ENCODE assay signal across 20 cellular contexts in the genomic region with DNA sequence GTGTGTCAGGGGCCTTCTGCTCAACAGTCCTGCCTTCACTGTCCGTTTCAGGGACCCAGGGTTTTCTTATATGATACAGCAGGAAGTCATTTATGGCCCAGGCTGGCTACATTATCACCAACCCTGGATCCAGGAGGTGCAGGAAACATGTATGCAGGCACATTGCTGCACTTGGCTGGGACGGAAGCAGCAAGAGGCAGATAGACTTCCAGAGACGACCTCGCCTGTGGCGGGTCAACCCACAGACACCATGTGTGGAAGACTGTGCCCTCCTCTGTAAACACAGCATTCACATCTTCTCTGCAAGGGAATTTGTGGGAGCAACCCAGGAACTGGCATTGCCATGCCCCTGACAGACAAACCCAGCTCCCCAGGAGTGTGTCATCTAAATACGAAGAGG. TPM values are rescaled to one million over a fixed set of nuclear protein-coding genes. Genes with fewer than 3 reads are reported as not detected.
DNase-seq lines count a peak whose midpoint lies in the region; ATAC-seq and TF ChIP-seq lines count a peak whose summit lies in the region.
"Had no signal": no experiment of that assay in that cellular context is flagged by ENCODE, and none has a peak within 500 bp of the region (broad histone marks: within the 10 kb centered on the region; RNA-seq: fewer than 3 reads in every experiment).

No MANE protein-coding gene starts in this region.

- H3K4me1 Mint-ChIP-seq in activated naive CD4-positive, alpha-beta T cell treated with anti-CD3 and anti-CD28 coated beads, Interleukin-2, amount 10 ng/mL, durations not matched to agents 7 days and 5 days: peaks cover 9% of the 10 kb centered on the region

- no peak overlapping the region for H3K4ac ChIP-seq in trophoblast cell (ENCODE audit: low read depth, low read length)

- peak; percentile 75 for DNase-seq in CMK (ENCODE audit: low read depth)
- DNase-seq in dermis blood vessel endothelial cell: peak; percentile 16
- DNase-seq in trophoblast cell: no peak
- DNase-seq in activated naive CD4-positive, alpha-beta T cell treated with anti-CD3 and anti-CD28 coated beads, Interleukin-2, amount 10 ng/mL, durations not matched to agents 7 days and 5 days: no peak
- DNase-seq: HCEC 1CT, KG1, MG63, NCI-H1105 treated with DMSO at 0.1 percent for 48 hours, NCI-H146, NCI-H2029 treated with DMSO at 0.1 percent for 48 hours, NCI-H526 treated with DMSO at 0.1 percent for 48 hours, SHP77, T-helper 1 cell had no signal

- H3K4me2 ChIP-seq in OCI-LY3 (ENCODE audit: low read length) (peak overlapping the region; percentile 76; the same call in 1 of the 2 replicates), trophoblast cell (ENCODE audit: low read length) (no peak overlapping the region)
- H3K4me2 ChIP-seq: A549 had no signal

- no peak overlapping the region for H3K18ac ChIP-seq in trophoblast cell (ENCODE audit: low read length)

- CTCF ChIA-PET in activated naive CD4-positive, alpha-beta T cell treated with anti-CD3 and anti-CD28 coated beads, Interleukin-2, amount 10 ng/mL, durations not matched to agents 7 days and 5 days (lab: Charles Lee): no interaction called here

- no peak overlapping the region for H3K14ac ChIP-seq in trophoblast cell (ENCODE audit: low read length)

- H3K4me3 ChIP-seq in OCI-LY3 (ENCODE audit: low read length): no peak overlapping the region
- peak overlapping the region in 1 of 2 experiments; percentile 18 for H3K4me3 ChIP-seq in neutrophil (ENCODE audit: low read depth in 1 of 2, low read length in 1 of 2)
- no peak overlapping the region for H3K4me3 ChIP-seq in trophoblast cell (ENCODE audit: low read depth, low read length)
- H3K4me3 ChIP-seq: A549, MG63 had no signal

- no peak overlapping the region for H3K27ac Mint-ChIP-seq in activated naive CD4-positive, alpha-beta T cell treated with anti-CD3 and anti-CD28 coated beads, Interleukin-2, amount 10 ng/mL, durations not matched to agents 7 days and 5 days

- peaks cover 27% of the 10 kb centered on the region for H3K36me3 Mint-ChIP-seq in activated naive CD4-positive, alpha-beta T cell treated with anti-CD3 and anti-CD28 coated beads, Interleukin-2, amount 10 ng/mL, durations not matched to agents 7 days and 5 days

- H3K27me3 ChIP-seq in OCI-LY3 (ENCODE audit: low read depth, low read length) (no peaks in the 10 kb centered on the region), neutrophil (no peaks in the 10 kb centered on the region), trophoblast cell (ENCODE audit: insufficient read depth, low read length) (no peaks in the 10 kb centered on the region)
- H3K27me3 ChIP-seq: MG63 had no signal

- TF ChIP-seq CTCF in OCI-LY3 (IDR thresholded peaks at IDR 0.05; ENCODE audit: low read depth, low read length): no peak
- TF ChIP-seq CTCF in neutrophil (IDR thresholded peaks at IDR 0.05): no peak

- no peak overlapping the region for H3K4me3 Mint-ChIP-seq in activated naive CD4-positive, alpha-beta T cell treated with anti-CD3 and anti-CD28 coated beads, Interleukin-2, amount 10 ng/mL, durations not matched to agents 7 days and 5 days

- H3K27me3 Mint-ChIP-seq in activated naive CD4-positive, alpha-beta T cell treated with anti-CD3 and anti-CD28 coated beads, Interleukin-2, amount 10 ng/mL, durations not matched to agents 7 days and 5 days: no peaks in the 10 kb centered on the region

- H4K20me1 ChIP-seq in OCI-LY3 (ENCODE audit: insufficient read depth, low read length): peaks cover 27% of the 10 kb centered on the region

- H3K27ac ChIP-seq in OCI-LY3 (ENCODE audit: low read length): no peak overlapping the region
- peak overlapping the region; percentile 95 for H3K27ac ChIP-seq in neutrophil
- no peak overlapping the region for H3K27ac ChIP-seq in trophoblast cell (ENCODE audit: low read depth, low read length)
- H3K27ac ChIP-seq: A549, RWPE1 had no signal

- H3K79me2 ChIP-seq in OCI-LY3 (ENCODE audit: low read length) (no peaks in the 10 kb centered on the region), trophoblast cell (ENCODE audit: control insufficient read depth, insufficient read depth, low read length, poor library complexity) (no peaks in the 10 kb centered on the region)

- H4K8ac ChIP-seq in trophoblast cell (ENCODE audit: low read depth, low read length): no peak overlapping the region

- H2AFZ ChIP-seq in OCI-LY3 (ENCODE audit: low read depth, low read length) (no peak overlapping the region), trophoblast cell (ENCODE audit: insufficient read depth, low read length, poor library complexity) (no peak overlapping the region)

- H3K9me3 ChIP-seq in OCI-LY3 (ENCODE audit: insufficient read depth, low read length) (no peaks in the 10 kb centered on the region), neutrophil (no peaks in the 10 kb centered on the region), trophoblast cell (ENCODE audit: insufficient read depth, low read depth, low read length) (peaks cover 8% of the 10 kb centered on the region)
- H3K9me3 ChIP-seq: A549 had no signal

- H2BK120ac ChIP-seq in trophoblast cell (ENCODE audit: insufficient read depth, low read length, poor library complexity): no peak overlapping the region

- peaks cover 66% of the 10 kb centered on the region for H3K36me3 ChIP-seq in OCI-LY3 (replicated peaks; ENCODE audit: low read depth, low read length)
- H3K36me3 ChIP-seq in neutrophil: peaks cover 78% of the 10 kb centered on the region
- H3K36me3 ChIP-seq in trophoblast cell (ENCODE audit: control insufficient read depth in 1 of 2, insufficient read depth in 2 of 2, low read length in 2 of 2): peaks cover 13 to 15% of the 10 kb centered on the region in 2 experiments

- no peak overlapping the region for H3K23ac ChIP-seq in trophoblast cell (ENCODE audit: low read length)

- H4K12ac ChIP-seq in trophoblast cell (ENCODE audit: low read depth, low read length): no peak overlapping the region

- no peak overlapping the region for H2BK12ac ChIP-seq in trophoblast cell (ENCODE audit: low read length)

- H2AK5ac ChIP-seq in trophoblast cell (ENCODE audit: low read length): no peak overlapping the region

- no CpG with 5 or more reads among the region's 6 CpGs for WGBS in trophoblast cell (ENCODE audit: extremely low coverage, insufficient coverage, insufficient read length)

- no peak overlapping the region for H2BK5ac ChIP-seq in trophoblast cell (ENCODE audit: low read depth, low read length, poor library complexity)

- H3K9ac ChIP-seq in OCI-LY3 (ENCODE audit: low read length) (no peak overlapping the region), trophoblast cell (ENCODE audit: low read length) (no peak overlapping the region)

- H3K79me1 ChIP-seq in trophoblast cell (ENCODE audit: low read length): no peaks in the 10 kb centered on the region

- ATAC-seq in HG03439 (IDR thresholded peaks at IDR 0.05; ENCODE audit: unreplicated experiment) (no peak), GM18861 (IDR thresholded peaks at IDR 0.05; ENCODE audit: unreplicated experiment) (no peak)
- ATAC-seq: A549, Panc1 had no signal

- H3K4me1 ChIP-seq in OCI-LY3 (ENCODE audit: low read length) (peaks cover 28% of the 10 kb centered on the region), neutrophil (ENCODE audit: control insufficient read depth in 1 of 2, insufficient read depth in 1 of 2, low read depth in 1 of 2, low read length in 1 of 2) (peaks cover 61 to 64% of the 10 kb centered on the region in 2 experiments), trophoblast cell (ENCODE audit: control insufficient read depth in 1 of 2, insufficient read depth in 2 of 2, low read length in 2 of 2) (no peaks in the 10 kb centered on the region)
- H3K4me1 ChIP-seq: A549 had no signal

- H4K91ac ChIP-seq in trophoblast cell (ENCODE audit: low read depth, low read length): no peak overlapping the region

- peaks cover 21% of the 10 kb centered on the region for H3K9me3 Mint-ChIP-seq in activated naive CD4-positive, alpha-beta T cell treated with anti-CD3 and anti-CD28 coated beads, Interleukin-2, amount 10 ng/mL, durations not matched to agents 7 days and 5 days

RNA-seq across cellular contexts. Expression of a gene that starts 43.7 kb away (rescaled TPM):
- total RNA-seq in dermis blood vessel endothelial cell: 15.0 and 16.6 TPM in 2 replicates
- 32.2 and 33.6 TPM in 2 replicates for polyA plus RNA-seq in trophoblast cell (2013)

Comparison
In these comparisons a context has a peak if more than half of its experiments do, and no peak if none do; other contexts are left out.
1. DNase-seq: peak in CMK (single experiment) and dermis blood vessel endothelial cell (single experiment); none in trophoblast cell (0 of 2) and activated naive CD4-positive, alpha-beta T cell treated with anti-CD3 and anti-CD28 coated beads, Interleukin-2, amount 10 ng/mL, durations not matched to agents 7 days and 5 days (single experiment).